Comparison of ENCODE assay signal across 24 cellular contexts in genomic region chr12:32737715-32738114, GRCh38.
"Had no signal": no experiment of that assay in that cellular context is flagged by ENCODE, and none has a peak within 500 bp of the region (broad histone marks: within the 10 kb centered on the region; RNA-seq: fewer than 3 reads in every experiment).

No MANE protein-coding gene starts in this region.

- H3K4me1 ChIP-seq: breast epithelium, esophagus muscularis mucosa, foreskin keratinocyte, sigmoid colon, suprapubic skin, tibial nerve had no signal

- H3K9me3 Mint-ChIP-seq: dendritic cell treated with granulocyte-macrophage colony-stimulating factor and Interleukin-4, amounts not matched to agents 40 ng/mL and 50 ng/mL, for 4 days; endodermal cell; nephron; stimulated activated memory B cell treated with anti-CD40 and anti-IgM and Interleukin-4, amounts not matched to agents 10 μg/mL and 1 μg/mL and 100 μg/mL, for 72 hours; T-cell; T-helper 2 cell treated with Interferon-gamma antibody and Interleukin-4, amounts not matched to agents 5 μg/mL and 100 μg/mL, for 36 hours had no signal

- H3K4me3 ChIP-seq: breast epithelium, esophagus muscularis mucosa, left ventricle myocardium inferior, sigmoid colon, suprapubic skin, tibial nerve had no signal

- H3K4me3 Mint-ChIP-seq: activated CD4-positive, alpha-beta T cell treated with anti-CD3 and anti-CD28 coated beads for 36 hours; dendritic cell treated with granulocyte-macrophage colony-stimulating factor and Interleukin-4, amounts not matched to agents 40 ng/mL and 50 ng/mL, for 4 days; endodermal cell; stimulated activated memory B cell treated with anti-CD40 and anti-IgM and Interleukin-4, amounts not matched to agents 10 μg/mL and 1 μg/mL and 100 μg/mL, for 72 hours; T-cell; T-helper 2 cell treated with Interferon-gamma antibody and Interleukin-4, amounts not matched to agents 5 μg/mL and 100 μg/mL, for 36 hours had no signal

- DNase-seq: activated CD4-positive, alpha-beta T cell treated with anti-CD3 and anti-CD28 coated beads for 36 hours; activated CD4-positive, CD25-positive, alpha-beta regulatory T cell; activated CD8-positive, alpha-beta memory T cell treated with anti-CD3 and anti-CD28 coated beads for 24 hours; activated effector memory CD4-positive, alpha-beta T cell treated with Interleukin-2 at 50 U/mL for 16 hours; activated naive CD4-positive, alpha-beta T cell treated with Interleukin-2 at 50 U/mL for 16 hours; amygdala; central memory CD4-positive, alpha-beta T cell; endodermal cell; foreskin keratinocyte; islet precursor cell; left ventricle myocardium inferior; sigmoid colon; small intestine; stimulated activated CD4-positive, alpha-beta T cell treated with anti-CD3 and anti-CD28 coated beads, Interleukin-4, amount 100 ng/mL, for 24 hours; T-cell had no signal

- H3K27ac Mint-ChIP-seq: dendritic cell treated with granulocyte-macrophage colony-stimulating factor and Interleukin-4, amounts not matched to agents 40 ng/mL and 50 ng/mL, for 4 days; endodermal cell; stimulated activated memory B cell treated with anti-CD40 and anti-IgM and Interleukin-4, amounts not matched to agents 10 μg/mL and 1 μg/mL and 100 μg/mL, for 72 hours; T-cell; T-helper 2 cell treated with Interferon-gamma antibody and Interleukin-4, amounts not matched to agents 5 μg/mL and 100 μg/mL, for 36 hours had no signal

- H3K27me3 ChIP-seq: breast epithelium, esophagus muscularis mucosa, foreskin keratinocyte, neutrophil, sigmoid colon, suprapubic skin, tibial nerve had no signal

- ATAC-seq: activated CD4-positive, alpha-beta T cell treated with anti-CD3 and anti-CD28 coated beads for 36 hours; foreskin keratinocyte; stimulated activated memory B cell treated with anti-CD40 and anti-IgM and Interleukin-4, amounts not matched to agents 10 μg/mL and 1 μg/mL and 100 μg/mL, for 72 hours; T-cell had no signal

- H3K27ac ChIP-seq: breast epithelium, esophagus muscularis mucosa, foreskin keratinocyte, left ventricle myocardium inferior, neutrophil, sigmoid colon, suprapubic skin, tibial nerve had no signal

- H3K4me1 Mint-ChIP-seq: stimulated activated memory B cell treated with anti-CD40 and anti-IgM and Interleukin-4, amounts not matched to agents 10 μg/mL and 1 μg/mL and 100 μg/mL, for 72 hours had no signal

- H3K9me3 ChIP-seq: breast epithelium, esophagus muscularis mucosa, left ventricle myocardium inferior, neutrophil, sigmoid colon, suprapubic skin, tibial nerve had no signal

- H3K27me3 Mint-ChIP-seq: activated CD4-positive, alpha-beta T cell treated with anti-CD3 and anti-CD28 coated beads for 36 hours; dendritic cell treated with granulocyte-macrophage colony-stimulating factor and Interleukin-4, amounts not matched to agents 40 ng/mL and 50 ng/mL, for 4 days; stimulated activated memory B cell treated with anti-CD40 and anti-IgM and Interleukin-4, amounts not matched to agents 10 μg/mL and 1 μg/mL and 100 μg/mL, for 72 hours; T-cell had no signal
